In the genomic region with DNA sequence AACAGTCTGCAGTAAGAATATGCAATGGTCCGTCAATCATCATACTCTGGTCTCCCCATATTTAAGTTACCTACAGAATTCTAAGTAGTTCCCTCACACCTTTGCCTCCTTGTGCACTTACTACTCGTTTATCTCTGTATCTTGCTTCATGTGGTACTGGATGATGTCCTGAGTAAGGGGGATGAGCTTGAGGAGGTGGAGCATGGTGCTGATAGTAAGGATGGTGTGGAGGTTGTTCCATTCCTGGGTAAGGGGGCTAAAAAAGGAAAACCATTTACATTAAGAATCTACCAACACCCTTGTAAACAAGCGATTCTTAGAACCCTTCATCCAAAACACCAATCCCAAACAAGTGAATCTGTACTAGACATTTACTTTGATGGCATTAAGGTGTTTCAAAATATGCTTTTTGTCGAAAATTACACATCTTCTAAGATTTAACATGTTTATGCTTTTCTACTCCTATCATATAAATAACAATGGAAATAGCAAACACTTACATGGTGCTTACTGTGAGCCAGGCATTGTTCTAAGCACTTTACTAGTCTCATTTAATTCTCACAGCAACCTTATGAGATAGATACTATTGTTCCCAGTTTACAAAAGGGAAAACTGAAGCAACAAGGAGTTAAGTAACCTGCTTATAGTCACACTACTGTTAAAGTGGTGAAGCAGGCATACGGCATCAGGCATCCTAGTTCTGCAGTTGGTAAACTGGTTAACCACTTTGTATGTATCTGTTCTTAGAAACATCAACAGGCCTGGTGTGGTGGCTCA, we compare ENCODE assay signal across 16 cellular contexts.
"Had no signal": no experiment of that assay in that cellular context is flagged by ENCODE, and none has a peak within 500 bp of the region (broad histone marks: within the 10 kb centered on the region; RNA-seq: fewer than 3 reads in every experiment).

No MANE protein-coding gene starts in this region.

- H3K9me3 Mint-ChIP-seq: activated naive CD4-positive, alpha-beta T cell treated with anti-CD3 and anti-CD28 coated beads, Interleukin-2, amount 10 ng/mL, durations not matched to agents 7 days and 5 days; activated T-helper 2 cell treated with anti-CD3 and anti-CD28 coated beads, Interferon-gamma antibody, Interleukin-2, Interleukin-4, amounts not matched to agents 10 μg/mL and 5 μg/mL and 100 μg/mL, durations not matched to agents 14 hours and 24 hours and 36 hours; T-helper 1 cell treated with Interleukin-12 subunit alpha and Interleukin-12 subunit beta and Interleukin-4 antibody, amounts not matched to agents 30 μg/mL and 1 μg/mL, for 36 hours had no signal

- DNase-seq: activated CD4-positive, alpha-beta T cell treated with anti-CD3 and anti-CD28 coated beads for 48 hours; activated CD8-positive, alpha-beta memory T cell treated with anti-CD3 and anti-CD28 coated beads for 24 hours; activated naive CD4-positive, alpha-beta T cell treated with anti-CD3 and anti-CD28 coated beads, Interleukin-2, amount 10 ng/mL, durations not matched to agents 7 days and 5 days; amygdala; body of pancreas; central memory CD4-positive, alpha-beta T cell; colonic mucosa; islet precursor cell; pancreas; sigmoid colon; stimulated activated CD4-positive, alpha-beta T cell treated with anti-CD3 and anti-CD28 coated beads, Interleukin-1b, Interleukin-23, amount 100 ng/mL, for 48 hours had no signal

- H3K9me3 ChIP-seq: body of pancreas, colonic mucosa, pancreas, sigmoid colon, thoracic aorta had no signal

- ATAC-seq: body of pancreas, esophagus mucosa, pancreas had no signal

- H3K27me3 Mint-ChIP-seq: activated naive CD4-positive, alpha-beta T cell treated with anti-CD3 and anti-CD28 coated beads, Interleukin-2, amount 10 ng/mL, durations not matched to agents 7 days and 5 days had no signal

- H3K4me3 Mint-ChIP-seq: activated naive CD4-positive, alpha-beta T cell treated with anti-CD3 and anti-CD28 coated beads, Interleukin-2, amount 10 ng/mL, durations not matched to agents 7 days and 5 days; T-helper 1 cell treated with Interleukin-12 subunit alpha and Interleukin-12 subunit beta and Interleukin-4 antibody, amounts not matched to agents 30 μg/mL and 1 μg/mL, for 36 hours had no signal

- H3K4me1 ChIP-seq: colonic mucosa, pancreas, sigmoid colon had no signal

- H3K27ac ChIP-seq: body of pancreas, colonic mucosa, pancreas, sigmoid colon, thoracic aorta had no signal

- H3K27me3 ChIP-seq: body of pancreas, colonic mucosa, pancreas, sigmoid colon had no signal

- H3K4me3 ChIP-seq: body of pancreas, colonic mucosa, lung, pancreas, sigmoid colon, thoracic aorta had no signal

- H3K27ac Mint-ChIP-seq: activated naive CD4-positive, alpha-beta T cell treated with anti-CD3 and anti-CD28 coated beads, Interleukin-2, amount 10 ng/mL, durations not matched to agents 7 days and 5 days; activated T-helper 2 cell treated with anti-CD3 and anti-CD28 coated beads, Interferon-gamma antibody, Interleukin-2, Interleukin-4, amounts not matched to agents 10 μg/mL and 5 μg/mL and 100 μg/mL, durations not matched to agents 14 hours and 24 hours and 36 hours; T-helper 1 cell treated with Interleukin-12 subunit alpha and Interleukin-12 subunit beta and Interleukin-4 antibody, amounts not matched to agents 30 μg/mL and 1 μg/mL, for 36 hours had no signal
